Comparison of ENCODE assay signal across 24 cellular contexts in genomic region chr7:90231304-90231703, GRCh38. TPM values are rescaled to one million over a fixed set of nuclear protein-coding genes. Genes with fewer than 3 reads are reported as not detected.
"Had no signal": no experiment of that assay in that cellular context is flagged by ENCODE, and none has a peak within 500 bp of the region (broad histone marks: within the 10 kb centered on the region; RNA-seq: fewer than 3 reads in every experiment).

No MANE protein-coding gene starts in this region.

- H3K36me3 Mint-ChIP-seq: activated naive CD8-positive, alpha-beta T cell treated with anti-CD3 and anti-CD28 coated beads, Interleukin-2, amount 10 ng/mL, durations not matched to agents 7 days and 5 days had no signal

- H3K4me3 ChIP-seq: ascending aorta, esophagus squamous epithelium, left ventricle myocardium inferior, lung, ovary, right atrium auricular region, spleen, tibial nerve had no signal

- H3K4me3 Mint-ChIP-seq: activated naive CD8-positive, alpha-beta T cell treated with anti-CD3 and anti-CD28 coated beads, Interleukin-2, amount 10 ng/mL, durations not matched to agents 7 days and 5 days; endodermal cell; nephron; T-helper 2 cell treated with Interferon-gamma antibody and Interleukin-4, amounts not matched to agents 5 μg/mL and 100 μg/mL, for 36 hours had no signal

- H3K27ac ChIP-seq: brain microvascular endothelial cell, esophagus squamous epithelium, left ventricle myocardium inferior, ovary, right atrium auricular region, spleen had no signal

- H3K9me3 ChIP-seq: ascending aorta, esophagus squamous epithelium, left ventricle myocardium inferior, ovary, right atrium auricular region, spleen, tibial nerve had no signal

- H3K9me3 Mint-ChIP-seq: activated naive CD8-positive, alpha-beta T cell treated with anti-CD3 and anti-CD28 coated beads, Interleukin-2, amount 10 ng/mL, durations not matched to agents 7 days and 5 days; endodermal cell; nephron; T-helper 2 cell treated with Interferon-gamma antibody and Interleukin-4, amounts not matched to agents 5 μg/mL and 100 μg/mL, for 36 hours had no signal

- H3K4me1 ChIP-seq: ascending aorta, left ventricle myocardium inferior, right atrium auricular region, tibial nerve had no signal

- ATAC-seq: activated CD4-positive, CD25-positive, alpha-beta regulatory T cell treated with anti-CD3 and anti-CD28 coated beads, Interleukin-2, amount 50 U/mL, for 24 hours had no signal

- H3K36me3 ChIP-seq: brain microvascular endothelial cell, esophagus squamous epithelium, left ventricle myocardium inferior, ovary, spleen had no signal

- H3K27me3 ChIP-seq: ascending aorta, brain microvascular endothelial cell, esophagus squamous epithelium, ovary, right atrium auricular region, spleen, tibial nerve had no signal

- DNase-seq: activated CD4-positive, alpha-beta T cell treated with anti-CD3 and anti-CD28 coated beads for 48 hours; activated CD4-positive, alpha-beta T cell treated with anti-CD3 and anti-CD28 coated beads, Interleukin-2, amount 50 U/mL, for 48 hours; activated CD8-positive, alpha-beta memory T cell treated with anti-CD3 and anti-CD28 coated beads for 24 hours; activated effector memory CD4-positive, alpha-beta T cell treated with Interleukin-2 at 50 U/mL for 16 hours; activated naive CD4-positive, alpha-beta T cell treated with Interleukin-2 at 50 U/mL for 16 hours; activated naive CD8-positive, alpha-beta T cell treated with anti-CD3 and anti-CD28 coated beads, Interleukin-2, amount 10 ng/mL, durations not matched to agents 7 days and 5 days; brain microvascular endothelial cell; cortex of kidney; endodermal cell; esophagus squamous epithelium; foreskin melanocyte; left ventricle myocardium inferior; mesendoderm; ovary; spleen; stimulated activated naive CD4-positive, alpha-beta T cell treated with Interleukin-2 at 50 U/mL for 16 hours; T-helper 1 cell had no signal

- H3K4me1 Mint-ChIP-seq: activated naive CD8-positive, alpha-beta T cell treated with anti-CD3 and anti-CD28 coated beads, Interleukin-2, amount 10 ng/mL, durations not matched to agents 7 days and 5 days had no signal

- H3K27ac Mint-ChIP-seq: activated naive CD8-positive, alpha-beta T cell treated with anti-CD3 and anti-CD28 coated beads, Interleukin-2, amount 10 ng/mL, durations not matched to agents 7 days and 5 days; endodermal cell; nephron; T-helper 2 cell treated with Interferon-gamma antibody and Interleukin-4, amounts not matched to agents 5 μg/mL and 100 μg/mL, for 36 hours had no signal

RNA-seq across cellular contexts. Expression of gene STEAP2, which starts 19.8 kb away (rescaled TPM):
- total RNA-seq: activated naive CD8-positive, alpha-beta T cell treated with anti-CD3 and anti-CD28 coated beads, Interleukin-2, amount 10 ng/mL, durations not matched to agents 7 days and 5 days had no signal
